Comparison of ENCODE assay signal across 18 cellular contexts in the genomic region with DNA sequence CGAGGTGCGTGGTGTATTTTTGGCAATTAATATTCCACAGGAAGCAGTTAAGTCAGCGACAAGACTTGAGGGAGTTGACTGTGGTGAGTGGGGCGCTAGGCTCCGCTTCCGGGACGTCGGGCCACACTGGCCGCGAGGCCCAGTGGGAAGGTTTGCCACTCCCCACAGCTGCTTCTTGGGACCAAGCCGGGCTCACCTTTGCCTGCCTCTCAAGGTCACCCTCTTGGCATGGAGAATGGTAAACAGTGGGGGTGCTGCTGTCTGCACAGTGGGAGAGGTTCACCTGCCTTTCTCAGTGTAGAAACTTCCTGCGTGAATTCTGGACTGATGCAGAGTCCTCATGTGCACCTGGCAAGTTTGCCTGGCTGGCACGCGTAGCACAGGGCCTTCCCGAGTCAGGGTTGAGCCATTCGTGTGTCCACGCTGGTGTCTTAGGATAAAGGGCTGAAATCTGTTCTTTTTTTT. TPM values are rescaled to one million over a fixed set of nuclear protein-coding genes. Genes with fewer than 3 reads are reported as not detected.
DNase-seq lines count a peak whose midpoint lies in the region; ATAC-seq and TF ChIP-seq lines count a peak whose summit lies in the region.
"Had no signal": no experiment of that assay in that cellular context is flagged by ENCODE, and none has a peak within 500 bp of the region (broad histone marks: within the 10 kb centered on the region; RNA-seq: fewer than 3 reads in every experiment).

No MANE protein-coding gene starts in this region.

- H3K27me3 Mint-ChIP-seq in activated naive CD8-positive, alpha-beta T cell = no peaks in the 10 kb centered on the region
- H3K27me3 Mint-ChIP-seq in activated naive CD8-positive, alpha-beta T cell treated with anti-CD3 and anti-CD28 coated beads, Interleukin-2, amount 50 U/mL, for 24 hours = no peaks in the 10 kb centered on the region
- no peaks in the 10 kb centered on the region for H3K27me3 Mint-ChIP-seq in naive thymus-derived CD4-positive, alpha-beta T cell
- no peaks in the 10 kb centered on the region for H3K27me3 Mint-ChIP-seq in effector memory CD8-positive, alpha-beta T cell
- H3K27me3 Mint-ChIP-seq: activated CD4-positive, alpha-beta T cell treated with anti-CD3 and anti-CD28 coated beads, Interleukin-2, amount 10 ng/mL, durations not matched to agents 7 days and 5 days had no signal

- peaks cover 45% of the 10 kb centered on the region for H3K4me1 Mint-ChIP-seq in activated naive CD8-positive, alpha-beta T cell (ENCODE audit: low read depth)
- peaks cover 28% of the 10 kb centered on the region for H3K4me1 Mint-ChIP-seq in activated naive CD8-positive, alpha-beta T cell treated with anti-CD3 and anti-CD28 coated beads, Interleukin-2, amount 50 U/mL, for 24 hours
- peaks cover 13 to 69% (median 51%) of the 10 kb centered on the region in 7 donors for H3K4me1 Mint-ChIP-seq in naive thymus-derived CD4-positive, alpha-beta T cell
- peaks cover 35 to 45% of the 10 kb centered on the region in 2 donors for H3K4me1 Mint-ChIP-seq in effector memory CD8-positive, alpha-beta T cell (ENCODE audit: low read depth in 2 of 2)

- no peaks in the 10 kb centered on the region for H3K9me3 ChIP-seq in ascending aorta
- no peaks in the 10 kb centered on the region for H3K9me3 ChIP-seq in naive thymus-derived CD4-positive, alpha-beta T cell (ENCODE audit: control insufficient read depth in 2 of 3, low read length in 3 of 3)
- H3K9me3 ChIP-seq in HAP-1 = no peaks in the 10 kb centered on the region
- H3K9me3 ChIP-seq in uterus = no peaks in the 10 kb centered on the region
- H3K9me3 ChIP-seq: mucosa of descending colon had no signal

- intact Hi-C loops in ascending aorta (cut with DNase I) = no loop called here
- intact Hi-C loops in naive thymus-derived CD4-positive, alpha-beta T cell (cut with micrococcal nuclease) = no loop called here
- intact Hi-C loops in uterus (cut with DNase I; ENCODE audit: low total_unique reads) = no loop called here

- H3K27me3 ChIP-seq in ascending aorta (no peaks in the 10 kb centered on the region), HAP-1 (ENCODE audit: low read depth) (no peaks in the 10 kb centered on the region), uterus (no peaks in the 10 kb centered on the region)
- no peaks in the 10 kb centered on the region for H3K27me3 ChIP-seq in naive thymus-derived CD4-positive, alpha-beta T cell (ENCODE audit: control insufficient read depth in 2 of 2, insufficient read depth in 2 of 2, low read length in 2 of 2)

- no peaks in the 10 kb centered on the region for H3K36me3 Mint-ChIP-seq in activated naive CD8-positive, alpha-beta T cell
- H3K36me3 Mint-ChIP-seq in activated naive CD8-positive, alpha-beta T cell treated with anti-CD3 and anti-CD28 coated beads, Interleukin-2, amount 50 U/mL, for 24 hours (ENCODE audit: low read depth) = peaks cover 3% of the 10 kb centered on the region
- peaks cover 0 to 13% (median 0%) of the 10 kb centered on the region in 5 donors for H3K36me3 Mint-ChIP-seq in naive thymus-derived CD4-positive, alpha-beta T cell
- peaks cover 21% of the 10 kb centered on the region for H3K36me3 Mint-ChIP-seq in effector memory CD8-positive, alpha-beta T cell (ENCODE audit: insufficient read depth)

- peaks cover 9 to 34% of the 10 kb centered on the region in 2 donors for H3K4me1 ChIP-seq in ascending aorta
- H3K4me1 ChIP-seq in naive thymus-derived CD4-positive, alpha-beta T cell (ENCODE audit: control insufficient read depth in 2 of 2, insufficient read depth in 2 of 2, low read length in 2 of 2) = peaks cover 0 to 7% of the 10 kb centered on the region in 2 donors
- H3K4me1 ChIP-seq in HAP-1 = peaks cover 3% of the 10 kb centered on the region; the same call in 1 of the 2 replicates
- no peaks in the 10 kb centered on the region for H3K4me1 ChIP-seq in uterus

- TF ChIP-seq POLR2A in uterus (IDR thresholded peaks at IDR 0.05) = no peak

- H3K4me3 ChIP-seq in ascending aorta (no peak overlapping the region), HAP-1 (no peak overlapping the region), uterus (no peak overlapping the region)
- no peak overlapping the region for H3K4me3 ChIP-seq in naive thymus-derived CD4-positive, alpha-beta T cell (ENCODE audit: low read length)
- H3K4me3 ChIP-seq: mucosa of descending colon had no signal

- in situ Hi-C loops in HAP-1 (cut with MboI; ENCODE audit: low sequenced_read_pairs) = no loop called here

- H3K9me3 Mint-ChIP-seq in activated naive CD8-positive, alpha-beta T cell (ENCODE audit: low read depth) = no peaks in the 10 kb centered on the region
- H3K9me3 Mint-ChIP-seq in activated naive CD8-positive, alpha-beta T cell treated with anti-CD3 and anti-CD28 coated beads, Interleukin-2, amount 50 U/mL, for 24 hours = no peaks in the 10 kb centered on the region
- no peaks in the 10 kb centered on the region for H3K9me3 Mint-ChIP-seq in naive thymus-derived CD4-positive, alpha-beta T cell
- H3K9me3 Mint-ChIP-seq in effector memory CD8-positive, alpha-beta T cell = no peaks in the 10 kb centered on the region
- H3K9me3 Mint-ChIP-seq: activated CD4-positive, alpha-beta T cell treated with anti-CD3 and anti-CD28 coated beads, Interleukin-2, amount 10 ng/mL, durations not matched to agents 7 days and 5 days; activated T-cell treated with anti-CD3 and anti-CD28 coated beads, Interleukin-2, amount 50 U/mL, for 72 hours had no signal

- H3K4me3 Mint-ChIP-seq in activated naive CD8-positive, alpha-beta T cell = no peak overlapping the region
- no peak overlapping the region for H3K4me3 Mint-ChIP-seq in activated naive CD8-positive, alpha-beta T cell treated with anti-CD3 and anti-CD28 coated beads, Interleukin-2, amount 50 U/mL, for 24 hours
- peak overlapping the region in 1 of 10 donors; percentile 27 for H3K4me3 Mint-ChIP-seq in naive thymus-derived CD4-positive, alpha-beta T cell
- H3K4me3 Mint-ChIP-seq in effector memory CD8-positive, alpha-beta T cell = no peak overlapping the region
- H3K4me3 Mint-ChIP-seq: activated CD4-positive, alpha-beta T cell treated with anti-CD3 and anti-CD28 coated beads, Interleukin-2, amount 10 ng/mL, durations not matched to agents 7 days and 5 days; activated T-cell treated with anti-CD3 and anti-CD28 coated beads, Interleukin-2, amount 50 U/mL, for 72 hours had no signal

- DNase-seq in activated naive CD8-positive, alpha-beta T cell treated with anti-CD3 and anti-CD28 coated beads, Interleukin-2, amount 50 U/mL, for 24 hours = no peak
- DNase-seq in ascending aorta (ENCODE audit: low spot score in 2 of 2) (no peak), HAP-1 (ENCODE audit: low spot score in 2 of 2) (no peak), HEK293T (ENCODE audit: extremely low spot score) (no peak), uterus (no peak)
- DNase-seq in naive thymus-derived CD4-positive, alpha-beta T cell = no peak
- no peak for DNase-seq in effector memory CD8-positive, alpha-beta T cell
- DNase-seq: activated CD4-positive, alpha-beta T cell treated with anti-CD3 and anti-CD28 coated beads, Interleukin-2, amount 10 ng/mL, durations not matched to agents 7 days and 5 days; activated T-cell treated with anti-CD3 and anti-CD28 coated beads, Interleukin-2, amount 50 U/mL, for 72 hours; amygdala; cortex of kidney; Karpas-422; mucosa of descending colon; NCI-H2029; NK-92 treated with Interleukin-12 subunit alpha and Interleukin-12 subunit beta, amount 100 ng/mL, for 24 hours; stimulated activated CD4-positive, alpha-beta T cell treated with anti-CD3 and anti-CD28 coated beads, Interleukin-15, amount 100 ng/mL, for 24 hours had no signal

- H3K36me3 ChIP-seq in ascending aorta (peaks cover 0 to 10% of the 10 kb centered on the region in 2 donors), HAP-1 (replicated peaks) (peaks cover 4% of the 10 kb centered on the region), uterus (no peaks in the 10 kb centered on the region)
- H3K36me3 ChIP-seq in naive thymus-derived CD4-positive, alpha-beta T cell (ENCODE audit: control insufficient read depth in 2 of 3, insufficient read depth in 3 of 3, low read length in 3 of 3) = peaks cover 0 to 30% (median 0%) of the 10 kb centered on the region in 3 experiments

- H3K27ac ChIP-seq in ascending aorta (peak overlapping the region; percentile 74 to 92), uterus (no peak overlapping the region)
- H3K27ac ChIP-seq in naive thymus-derived CD4-positive, alpha-beta T cell (ENCODE audit: low read depth, low read length) = no peak overlapping the region

- ATAC-seq in activated naive CD8-positive, alpha-beta T cell treated with anti-CD3 and anti-CD28 coated beads, Interleukin-2, amount 50 U/mL, for 24 hours = no peak
- ATAC-seq in naive thymus-derived CD4-positive, alpha-beta T cell = peak; percentile 22
- ATAC-seq in effector memory CD8-positive, alpha-beta T cell (replicated peaks) = no peak
- ATAC-seq: activated T-cell treated with anti-CD3 and anti-CD28 coated beads, Interleukin-2, amount 50 U/mL, for 72 hours; mucosa of descending colon had no signal

- CTCF ChIA-PET in naive thymus-derived CD4-positive, alpha-beta T cell (lab: Charles Lee) = no interaction called here
- CTCF ChIA-PET in HEK293T (lab: Yijun Ruan, JAX) = no interaction called here

- POLR2A ChIA-PET in naive thymus-derived CD4-positive, alpha-beta T cell (lab: Charles Lee) = no interaction called here
- POLR2A ChIA-PET in HEK293T (lab: Yijun Ruan, JAX) = no interaction called here

- no peak for TF ChIP-seq CTCF in ascending aorta (IDR thresholded peaks at IDR 0.05)
- TF ChIP-seq CTCF in uterus (IDR thresholded peaks at IDR 0.05) = no peak

- peak overlapping the region; percentile 28 for H3K27ac Mint-ChIP-seq in activated naive CD8-positive, alpha-beta T cell
- no peak overlapping the region for H3K27ac Mint-ChIP-seq in activated naive CD8-positive, alpha-beta T cell treated with anti-CD3 and anti-CD28 coated beads, Interleukin-2, amount 50 U/mL, for 24 hours
- peak overlapping the region in 3 of 9 donors; percentile 32 to 56 (median 36) for H3K27ac Mint-ChIP-seq in naive thymus-derived CD4-positive, alpha-beta T cell
- H3K27ac Mint-ChIP-seq in effector memory CD8-positive, alpha-beta T cell = peak overlapping the region in 1 of 2 donors; percentile 63
- H3K27ac Mint-ChIP-seq: activated CD4-positive, alpha-beta T cell treated with anti-CD3 and anti-CD28 coated beads, Interleukin-2, amount 10 ng/mL, durations not matched to agents 7 days and 5 days; activated T-cell treated with anti-CD3 and anti-CD28 coated beads, Interleukin-2, amount 50 U/mL, for 72 hours had no signal

TF ChIP-seq in HEK293T, 16 proteins besides CTCF, POLR2A, EP300 and RAD21:
- TF ChIP-seq FOXK2 (IDR thresholded peaks at IDR 0.05) = no peak
- no peak for TF ChIP-seq HDGF (IDR thresholded peaks at IDR 0.05; ENCODE audit: borderline replicate concordance)

RNA-seq across cellular contexts. Expression of gene OSBPL2, which starts 6.4 kb away (rescaled TPM):
- total RNA-seq in ascending aorta (25.0 TPM), uterus (10 to 100 TPM; 12.3 to 55.9 (median 33.4) TPM)
- total RNA-seq in naive thymus-derived CD4-positive, alpha-beta T cell = 10 to 100 TPM; 37.6 to 80.8 (median 69.3) TPM
- 10 to 100 TPM; 14.6 to 23.4 TPM for polyA plus RNA-seq in naive thymus-derived CD4-positive, alpha-beta T cell

RNA-seq across cellular contexts. Expression of gene HRH3, which starts 24.6 kb away (rescaled TPM):
- total RNA-seq in ascending aorta (0.21 TPM), uterus (not detected)
- total RNA-seq in naive thymus-derived CD4-positive, alpha-beta T cell = not detected
- not detected for polyA plus RNA-seq in naive thymus-derived CD4-positive, alpha-beta T cell
- total RNA-seq: activated CD4-positive, alpha-beta T cell treated with anti-CD3 and anti-CD28 coated beads, Interleukin-2, amount 10 ng/mL, durations not matched to agents 7 days and 5 days; activated T-cell treated with anti-CD3 and anti-CD28 coated beads, Interleukin-2, amount 50 U/mL, for 72 hours; epithelial cell of proximal tubule had no signal

RNA-seq across cellular contexts. Expression of gene ADRM1, which starts 58.1 kb away (rescaled TPM):
- total RNA-seq in ascending aorta (236 TPM), uterus (10 to 100 TPM; 42.9 to 82.7 (median 60.9) TPM)
- total RNA-seq in naive thymus-derived CD4-positive, alpha-beta T cell = 100 to 1,000 TPM in 1 of 5 experiments, 10 to 100 TPM in 4; 51.3 to 117 (median 55.0) TPM
- 10 to 100 TPM; 73.7 to 99.9 TPM for polyA plus RNA-seq in naive thymus-derived CD4-positive, alpha-beta T cell

Comparison
In these comparisons a context has a peak if more than half of its experiments do, and no peak if none do; other contexts are left out.
1. H3K27ac ChIP-seq: peak in ascending aorta (2 of 2); none in naive thymus-derived CD4-positive, alpha-beta T cell (single experiment) and uterus (0 of 2).